ENCODE assay signal across 6 cellular contexts in the genomic region with DNA sequence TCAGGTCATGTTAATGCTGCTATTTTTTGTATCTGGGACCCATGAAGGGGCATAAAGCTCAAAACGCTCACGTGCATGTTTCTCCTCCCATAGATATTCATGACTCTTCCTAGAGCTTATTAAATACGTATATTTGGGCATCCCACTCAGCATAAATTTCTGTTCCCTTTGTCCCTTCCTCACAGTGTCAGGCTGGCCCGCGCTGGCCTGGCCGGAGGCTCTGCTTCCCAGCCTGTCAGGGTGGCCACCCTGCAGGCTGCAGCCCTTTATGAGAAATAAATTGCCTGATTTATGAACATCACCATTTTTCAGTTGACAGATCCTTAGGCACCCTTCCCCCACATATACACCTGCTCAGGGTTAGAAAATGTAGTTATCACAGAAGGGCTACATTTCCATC.
"Had no signal": no experiment of that assay in that cellular context is flagged by ENCODE, and none has a peak within 500 bp of the region (broad histone marks: within the 10 kb centered on the region; RNA-seq: fewer than 3 reads in every experiment).

No MANE protein-coding gene starts in this region.

- H3K4me3 Mint-ChIP-seq: IgD-negative memory B cell had no signal

- H3K36me3 Mint-ChIP-seq: IgD-negative memory B cell had no signal

- H3K4me1 Mint-ChIP-seq: IgD-negative memory B cell had no signal

- ATAC-seq: HepG2, K562 had no signal

- H3K9me3 Mint-ChIP-seq: IgD-negative memory B cell had no signal

- DNase-seq: IMR-90, KBM-7 had no signal

- H3K4me3 ChIP-seq: K562 had no signal

- H3K27ac ChIP-seq: HL-60 had no signal
